1 cellular context compared by ENCODE assay signal in genomic region chr17:6240001-6240400, GRCh38.
TF ChIP-seq lines count a peak whose summit lies in the region.

No MANE protein-coding gene starts in this region.

TF ChIP-seq in WTC11, 78 proteins besides CTCF, POLR2A, EP300 and RAD21 (continued from another document):
- TF ChIP-seq ZNF671 (CRISPR knock-in tag; IDR thresholded peaks at IDR 0.05) (no peak), HMGA2 (CRISPR knock-in tag; IDR thresholded peaks at IDR 0.05) (no peak), ZNF219 (CRISPR knock-in tag; IDR thresholded peaks at IDR 0.05; ENCODE audit: borderline replicate concordance) (no peak), NFATC4 (CRISPR knock-in tag; IDR thresholded peaks at IDR 0.05) (no peak), ESRRA (CRISPR knock-in tag; IDR thresholded peaks at IDR 0.05; ENCODE audit: borderline replicate concordance) (no peak), ZNF232 (CRISPR knock-in tag; IDR thresholded peaks at IDR 0.05) (no peak), USF2 (CRISPR knock-in tag; IDR thresholded peaks at IDR 0.05) (no peak), ZNF121 (CRISPR knock-in tag; IDR thresholded peaks at IDR 0.05) (no peak), ZNF396 (CRISPR knock-in tag; IDR thresholded peaks at IDR 0.05; ENCODE audit: borderline replicate concordance) (no peak), ZNF317 (CRISPR knock-in tag; IDR thresholded peaks at IDR 0.05; ENCODE audit: borderline replicate concordance, low read depth) (no peak), JUN (CRISPR knock-in tag; IDR thresholded peaks at IDR 0.05) (no peak), RELA (CRISPR knock-in tag; IDR thresholded peaks at IDR 0.05; ENCODE audit: borderline replicate concordance) (no peak), TCF7 (CRISPR knock-in tag; IDR thresholded peaks at IDR 0.05; ENCODE audit: low read depth) (no peak), ZBTB43 (CRISPR knock-in tag; IDR thresholded peaks at IDR 0.05) (no peak), MLX (CRISPR knock-in tag; IDR thresholded peaks at IDR 0.05) (no peak), SMAD4 (CRISPR knock-in tag; IDR thresholded peaks at IDR 0.05) (no peak), IRF1 (CRISPR knock-in tag; IDR thresholded peaks at IDR 0.05) (no peak)
TF ChIP-seq in WTC11: peak in this region for 0.
